In the genomic region with DNA sequence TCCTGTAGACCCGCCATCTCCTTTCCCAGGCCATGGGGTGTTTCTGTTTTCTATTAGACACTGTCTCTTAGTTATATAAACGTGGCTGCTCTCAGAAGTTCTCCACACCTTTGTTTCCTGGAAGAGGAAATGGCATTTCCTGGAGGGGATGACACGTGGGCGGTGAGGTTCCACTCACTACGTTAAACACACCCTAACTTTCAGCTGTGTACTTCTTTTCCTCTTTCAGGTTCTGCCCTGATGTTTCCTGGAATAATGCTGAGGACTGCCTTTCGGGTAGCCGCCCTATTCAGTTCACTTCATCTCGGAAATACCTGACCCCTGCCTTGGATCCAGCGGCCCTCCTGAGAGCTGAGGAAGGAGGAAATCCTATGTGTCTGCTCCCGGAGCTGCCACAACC, we compare ENCODE assay signal across 11 cellular contexts. TPM values are rescaled to one million over a fixed set of nuclear protein-coding genes. Genes with fewer than 3 reads are reported as not detected.
DNase-seq lines count a peak whose midpoint lies in the region; ATAC-seq, FAIRE-seq and TF ChIP-seq lines count a peak whose summit lies in the region.
"Had no signal": no experiment of that assay in that cellular context is flagged by ENCODE, and none has a peak within 500 bp of the region (broad histone marks: within the 10 kb centered on the region; RNA-seq: fewer than 3 reads in every experiment).

No MANE protein-coding gene starts in this region.

- WGBS in K562 (ENCODE audit: insufficient coverage, low coverage, missing lambda C conversion rate) = 21% methylated on average over 10 of the region's 10 CpGs

- H3K9me3 Mint-ChIP-seq in GM23338 = no peaks in the 10 kb centered on the region; the same call in 2 of the 3 replicates

- H3K36me3 ChIP-seq in GM23338 (ENCODE audit: insufficient read depth) = peaks cover 37% of the 10 kb centered on the region
- H3K36me3 ChIP-seq in K562 (ENCODE audit: control insufficient read depth, insufficient read depth, low read length) = peaks cover 56% of the 10 kb centered on the region

- H3K36me3 Mint-ChIP-seq in GM23338 (ENCODE audit: low read depth) = peaks cover 43% of the 10 kb centered on the region

- H3K4me1 Mint-ChIP-seq in GM23338 = peaks cover 23% of the 10 kb centered on the region

- no TSS peak for BruUV-seq in K562 (replicated peaks; lab: Mats Ljungman, UMichigan)

- peak overlapping the region; percentile 40 to 51; a peak in 3 of 4 replicates for H3K9ac ChIP-seq in K562 (ENCODE audit: insufficient read depth in 1 of 2, low read depth in 2 of 2, low read length in 2 of 2)

- CTCF ChIA-PET in K562 (lab: Yijun Ruan, JAX; ENCODE audit: low intra/inter-chr PET ratio) = no interaction called here

- in situ Hi-C loops in K562 (cut with MboI) = no loop called here

- H3F3A ChIP-seq in GM23338 (replicated peaks; ENCODE audit: low read depth) = peaks cover 6% of the 10 kb centered on the region; the same call in 1 of the 2 replicates

- H3K4me3 Mint-ChIP-seq in GM23338 = no peak overlapping the region

- H3K4me3 ChIP-seq in GM23338 = no peak overlapping the region
- peak overlapping the region; percentile 12 for H3K4me3 ChIP-seq in K562

- POLR2A ChIA-PET in K562 (lab: Yijun Ruan, JAX) = interaction anchor here (0.6 kb wide), 1 partner anchor 16 kb away, joined by 3 read pairs; no protein-coding TSS in a partner anchor

- H3K4me1 ChIP-seq in GM23338 (ENCODE audit: insufficient read depth) = peaks cover 11% of the 10 kb centered on the region
- peaks cover 11 to 19% of the 10 kb centered on the region in 2 experiments; a peak in 4 of 5 replicates for H3K4me1 ChIP-seq in K562 (replicated peaks in 1 of 2; ENCODE audit: control insufficient read depth in 2 of 2, insufficient read depth in 2 of 2, low read length in 2 of 2)

- H3K4me2 ChIP-seq in GM23338 (no peak overlapping the region), K562 (ENCODE audit: insufficient read depth, low read length) (peak overlapping the region; percentile 71)

- no peak for TF ChIP-seq CTCF in GM23338 (conservative IDR thresholded peaks at IDR 0.05; ENCODE audit: low read depth in 2 of 2)
- TF ChIP-seq CTCF in K562 (IDR thresholded peaks at IDR 0.05 in 2 of 3, conservative IDR thresholded peaks at IDR 0.05 in 1 of 3; ENCODE audit: insufficient read depth in 2 of 3, low read depth in 1 of 3, low read length in 3 of 3) = no peak

- ATAC-seq in GM23338 = no peak
- no peak for ATAC-seq in K562
- ATAC-seq in HG03520 (IDR thresholded peaks at IDR 0.05; ENCODE audit: unreplicated experiment) = no peak
- no peak for ATAC-seq in GM19455 (IDR thresholded peaks at IDR 0.05; ENCODE audit: unreplicated experiment)

- H2AFZ ChIP-seq in GM23338 = no peak overlapping the region
- peak overlapping the region; percentile 70 for H2AFZ ChIP-seq in K562 (ENCODE audit: low read depth, low read length)

- H3K9me1 ChIP-seq in K562 (ENCODE audit: control insufficient read depth, insufficient read depth, low read length) = no peaks in the 10 kb centered on the region

- DNase-seq in GM23338 (ENCODE audit: low spot score) (no peak), K562 (ENCODE audit: extremely low read depth in 1 of 4, low spot score in 3 of 4) (peak in 2 of 4 experiments; percentile 46 to 73), NCI-H2171 (lab: John Stamatoyannopoulos, UW) (no peak), H4 (ENCODE audit: low spot score) (no peak)
- DNase-seq in activated CD8-positive, alpha-beta memory T cell treated with anti-CD3 and anti-CD28 coated beads for 24 hours = peak; percentile 92
- DNase-seq in stimulated activated CD4-positive, alpha-beta T cell treated with anti-CD3 and anti-CD28 coated beads, TNF-alpha, amount 100 ng/mL, for 4 hours (ENCODE audit: low read depth in 3 of 3) = peak in 2 of 3 experiments; percentile 71 to 87
- DNase-seq: GF-D8, kidney, NCI-H1436 had no signal

- TF ChIP-seq EP300 in K562 (IDR thresholded peaks at IDR 0.05; ENCODE audit: low read length) = no peak; the same call in 1 of the 2 replicates

- no peaks in the 10 kb centered on the region for H3K9me3 ChIP-seq in K562 (replicated peaks; ENCODE audit: control insufficient read depth, insufficient read depth, low read depth, low read length)

- H3K27ac ChIP-seq in GM23338 (ENCODE audit: low read depth) (peak overlapping the region; percentile 60; the same call in 1 of the 2 replicates), K562 (ENCODE audit: extremely low read depth, low read depth, low read length) (peak overlapping the region; percentile 63)

- H3K27me3 ChIP-seq in GM23338 (ENCODE audit: insufficient read depth) (no peaks in the 10 kb centered on the region), K562 (ENCODE audit: control insufficient read depth in 2 of 2, insufficient read depth in 2 of 2, low read length in 2 of 2) (no peaks in the 10 kb centered on the region)

- H3K79me2 ChIP-seq in GM23338 (replicated peaks; ENCODE audit: insufficient read depth) (peaks cover 26% of the 10 kb centered on the region), K562 (ENCODE audit: control insufficient read depth, insufficient read depth, low read length) (peaks cover 51% of the 10 kb centered on the region)

- H3K27ac Mint-ChIP-seq in GM23338 = no peak overlapping the region

- no peaks in the 10 kb centered on the region for H3K9me2 ChIP-seq in GM23338 (ENCODE audit: insufficient read depth)

- H3K27me3 Mint-ChIP-seq in GM23338 (ENCODE audit: insufficient read depth, low read depth, poor library complexity) = peaks cover 8% of the 10 kb centered on the region

- TF ChIP-seq POLR2A in K562 (conservative IDR thresholded peaks at IDR 0.05) = no peak

- intact Hi-C loops in K562 (cut with micrococcal nuclease) = loop anchor here (5.0 kb wide), 3 partner anchors 64 to 136 kb away; no protein-coding TSS in a partner anchor

- peak; percentile 75 for FAIRE-seq in K562 (lab: Jason Lieb, UNC)
- FAIRE-seq: kidney had no signal

- no peak for TF ChIP-seq RAD21 in K562 (CRISPR knock-in tag; conservative IDR thresholded peaks at IDR 0.05 in 1 of 2, IDR thresholded peaks at IDR 0.05 in 1 of 2)

- H4K20me1 ChIP-seq in GM23338 (replicated peaks; ENCODE audit: insufficient read depth) (no peaks in the 10 kb centered on the region), K562 (replicated peaks; ENCODE audit: control insufficient read depth, insufficient read depth, low read length) (no peaks in the 10 kb centered on the region)

TF ChIP-seq in GM23338, 12 proteins besides CTCF, POLR2A, EP300 and RAD21 (continues in another document):
- no peak for TF ChIP-seq EZH2phosphoT487 (IDR thresholded peaks at IDR 0.05; ENCODE audit: unreplicated experiment)

TF ChIP-seq in K562, 482 proteins besides CTCF, POLR2A, EP300 and RAD21 (continues in another document):
- TF ChIP-seq L3MBTL2 (IDR thresholded peaks at IDR 0.05) (0 out of 2 replicates have a peak, but pooled peaks have one; percentile 26), MYC (IDR thresholded peaks at IDR 0.05; ENCODE audit: low read depth, low read length) (peak; percentile 61), MYC (CRISPR knock-in tag; IDR thresholded peaks at IDR 0.05; ENCODE audit: borderline replicate concordance, low read depth) (no peak)
- TF ChIP-seq, protein P1, sequence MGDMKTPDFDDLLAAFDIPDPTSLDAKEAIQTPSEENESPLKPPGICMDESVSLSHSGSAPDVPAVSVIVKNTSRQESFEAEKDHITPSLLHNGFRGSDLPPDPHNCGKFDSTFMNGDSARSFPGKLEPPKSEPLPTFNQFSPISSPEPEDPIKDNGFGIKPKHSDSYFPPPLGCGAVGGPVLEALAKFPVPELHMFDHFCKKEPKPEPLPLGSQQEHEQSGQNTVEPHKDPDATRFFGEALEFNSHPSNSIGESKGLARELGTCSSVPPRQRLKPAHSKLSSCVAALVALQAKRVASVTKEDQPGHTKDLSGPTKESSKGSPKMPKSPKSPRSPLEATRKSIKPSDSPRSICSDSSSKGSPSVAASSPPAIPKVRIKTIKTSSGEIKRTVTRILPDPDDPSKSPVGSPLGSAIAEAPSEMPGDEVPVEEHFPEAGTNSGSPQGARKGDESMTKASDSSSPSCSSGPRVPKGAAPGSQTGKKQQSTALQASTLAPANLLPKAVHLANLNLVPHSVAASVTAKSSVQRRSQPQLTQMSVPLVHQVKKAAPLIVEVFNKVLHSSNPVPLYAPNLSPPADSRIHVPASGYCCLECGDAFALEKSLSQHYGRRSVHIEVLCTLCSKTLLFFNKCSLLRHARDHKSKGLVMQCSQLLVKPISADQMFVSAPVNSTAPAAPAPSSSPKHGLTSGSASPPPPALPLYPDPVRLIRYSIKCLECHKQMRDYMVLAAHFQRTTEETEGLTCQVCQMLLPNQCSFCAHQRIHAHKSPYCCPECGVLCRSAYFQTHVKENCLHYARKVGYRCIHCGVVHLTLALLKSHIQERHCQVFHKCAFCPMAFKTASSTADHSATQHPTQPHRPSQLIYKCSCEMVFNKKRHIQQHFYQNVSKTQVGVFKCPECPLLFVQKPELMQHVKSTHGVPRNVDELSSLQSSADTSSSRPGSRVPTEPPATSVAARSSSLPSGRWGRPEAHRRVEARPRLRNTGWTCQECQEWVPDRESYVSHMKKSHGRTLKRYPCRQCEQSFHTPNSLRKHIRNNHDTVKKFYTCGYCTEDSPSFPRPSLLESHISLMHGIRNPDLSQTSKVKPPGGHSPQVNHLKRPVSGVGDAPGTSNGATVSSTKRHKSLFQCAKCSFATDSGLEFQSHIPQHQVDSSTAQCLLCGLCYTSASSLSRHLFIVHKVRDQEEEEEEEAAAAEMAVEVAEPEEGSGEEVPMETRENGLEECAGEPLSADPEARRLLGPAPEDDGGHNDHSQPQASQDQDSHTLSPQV (IDR thresholded peaks at IDR 0.05) = peak; percentile 49

RNA-seq across cellular contexts. Expression of a gene that starts 3.4 kb away (rescaled TPM):
- total RNA-seq in GM23338 (2014; rRNA removed; shearing (Covaris generic)) = 27.5 and 28.5 TPM in 2 replicates
- polyA plus RNA-seq in GM23338 (2016; fragmentation: Nextera tagmentation; extraction: Ambion mirVana) = 10.8 and 12.6 TPM in 2 replicates
- total RNA-seq in K562 (2011; cell fraction: chromatin; rRNA removed; ENCODE audit: low replicate concordance) = 22.7 and 27.9 TPM in 2 replicates
- 13.4 and 13.5 TPM in 2 replicates for total RNA-seq in K562 (2011; cell fraction: nucleolus; rRNA removed)
- 12.6 and 14.3 TPM in 2 replicates for total RNA-seq in K562 (2011; cell fraction: nucleoplasm; rRNA removed)
- 14.5 and 15.1 TPM in 2 replicates for total RNA-seq in K562 (2014; rRNA removed)
- total RNA-seq in K562 (2014; rRNA removed; fragmentation: Illumina TruSeq; extraction: Trizol) = 17.1 and 19.2 TPM in 2 replicates
- total RNA-seq in K562 (2015; rRNA removed; fragmentation: Illumina TruSeq; extraction: Trizol) = 15.0 and 15.2 TPM in 2 replicates
- 13.6 and 14.6 TPM in 2 replicates for total RNA-seq in K562 (2021)
- polyA plus RNA-seq in K562 (2011; rRNA removed) = 21.4 and 23.3 TPM in 2 replicates
- 9.7 and 15.2 TPM in 2 replicates for polyA plus RNA-seq in K562 (2011; cell fraction: cytosol; rRNA removed)
- polyA plus RNA-seq in K562 (2011; cell fraction: nucleus; rRNA removed) = 10.9 and 13.8 TPM in 2 replicates
- 9.8 and 12.5 TPM in 2 replicates for polyA plus RNA-seq in K562 (2012)
- 17.8 and 18.4 TPM in 2 replicates for polyA plus RNA-seq in K562 (2014; fragmentation: Illumina TruSeq; extraction: Trizol)
- 1 to 10 TPM; 4.4 to 6.7 TPM for polyA plus RNA-seq in K562 (2014; fragmentation: Nextera tagmentation; extraction: Ambion mirVana)
- polyA plus RNA-seq in K562 (2014; rRNA removed) = 11.4 and 11.9 TPM in 2 replicates
- polyA minus RNA-seq in K562 (2011; rRNA and poly(A)+ RNA removed) = 43.8 and 44.1 TPM in 2 replicates
- 13.0 and 13.3 TPM in 2 replicates for polyA minus RNA-seq in K562 (2011; cell fraction: cytosol; rRNA and poly(A)+ RNA removed)
- polyA minus RNA-seq in K562 (2011; cell fraction: nucleus; rRNA and poly(A)+ RNA removed) = 9.7 and 15.8 TPM in 2 replicates
- 6.3 and 6.8 TPM in 2 replicates for total RNA-seq in H4 (2014; rRNA removed; shearing (Covaris generic))

Comparison
In these comparisons a context has a peak if more than half of its experiments do, and no peak if none do; other contexts are left out.
1. DNase-seq: peak in activated CD8-positive, alpha-beta memory T cell treated with anti-CD3 and anti-CD28 coated beads for 24 hours (single experiment) and stimulated activated CD4-positive, alpha-beta T cell treated with anti-CD3 and anti-CD28 coated beads, TNF-alpha, amount 100 ng/mL, for 4 hours (2 of 3); none in GM23338 (single experiment), NCI-H2171 (single experiment) and H4 (single experiment).